31 cellular contexts compared by ENCODE assay signal in genomic region chr17:55120651-55121050, GRCh38.
"Had no signal": no experiment of that assay in that cellular context is flagged by ENCODE, and none has a peak within 500 bp of the region (broad histone marks: within the 10 kb centered on the region; RNA-seq: fewer than 3 reads in every experiment).

No MANE protein-coding gene starts in this region.

- H3K27me3 Mint-ChIP-seq: naive B cell; naive thymus-derived CD8-positive, alpha-beta T cell; natural killer cell treated with Interleukin-12 subunit alpha and Interleukin-12 subunit beta and Interleukin-15 and Interleukin-18, amount 100 ng/mL, for 72 hours; progenitor cell of endocrine pancreas; stimulated activated naive B cell treated with anti-CD40 and anti-IgM and Interleukin-4, amounts not matched to agents 10 μg/mL and 1 μg/mL and 100 μg/mL, for 72 hours; stimulated activated naive CD8-positive, alpha-beta T cell treated with anti-CD3 and anti-CD28 coated beads, Interleukin-15, Interleukin-2, amounts not matched to agents 100 ng/mL and 50 ng/mL, for 24 hours had no signal

- H2AFZ ChIP-seq: parathyroid adenoma had no signal

- H3K9me3 Mint-ChIP-seq: naive B cell; naive thymus-derived CD8-positive, alpha-beta T cell; natural killer cell treated with Interleukin-12 subunit alpha and Interleukin-12 subunit beta and Interleukin-15 and Interleukin-18, amount 100 ng/mL, for 72 hours; nephron progenitor cell; neural crest cell; stimulated activated effector memory CD8-positive, alpha-beta T cell treated with anti-CD3 and anti-CD28 coated beads, Interleukin-12 subunit alpha, Interleukin-12 subunit beta, amount 100 ng/mL, for 72 hours; stimulated activated naive B cell treated with anti-CD40 and anti-IgM and Interleukin-4, amounts not matched to agents 10 μg/mL and 1 μg/mL and 100 μg/mL, for 72 hours; stimulated activated naive CD8-positive, alpha-beta T cell treated with anti-CD3 and anti-CD28 coated beads, Interleukin-15, Interleukin-2, amounts not matched to agents 100 ng/mL and 50 ng/mL, for 24 hours had no signal

- H3K27me3 ChIP-seq: neutrophil, ovary, right lobe of liver, sigmoid colon, suprapubic skin, testis, tibial nerve, upper lobe of left lung, vagina had no signal

- H3K9ac ChIP-seq: parathyroid adenoma had no signal

- H3K4me1 Mint-ChIP-seq: naive B cell; nephron progenitor cell; neural crest cell; stimulated activated naive B cell treated with anti-CD40 and anti-IgM and Interleukin-4, amounts not matched to agents 10 μg/mL and 1 μg/mL and 100 μg/mL, for 72 hours had no signal

- H3K9me3 ChIP-seq: neutrophil, ovary, psoas muscle, right lobe of liver, sigmoid colon, suprapubic skin, testis, tibial nerve, upper lobe of left lung, vagina had no signal

- H3K4me3 ChIP-seq: ovary, psoas muscle, right lobe of liver, sigmoid colon, suprapubic skin, testis, tibial nerve, upper lobe of left lung, vagina had no signal

- H3K4me3 Mint-ChIP-seq: naive B cell; naive thymus-derived CD8-positive, alpha-beta T cell; natural killer cell treated with Interleukin-12 subunit alpha and Interleukin-12 subunit beta and Interleukin-15 and Interleukin-18, amount 100 ng/mL, for 72 hours; nephron progenitor cell; neural crest cell; stimulated activated effector memory CD8-positive, alpha-beta T cell treated with anti-CD3 and anti-CD28 coated beads, Interleukin-12 subunit alpha, Interleukin-12 subunit beta, amount 100 ng/mL, for 72 hours; stimulated activated naive B cell treated with anti-CD40 and anti-IgM and Interleukin-4, amounts not matched to agents 10 μg/mL and 1 μg/mL and 100 μg/mL, for 72 hours; stimulated activated naive CD8-positive, alpha-beta T cell treated with anti-CD3 and anti-CD28 coated beads, Interleukin-15, Interleukin-2, amounts not matched to agents 100 ng/mL and 50 ng/mL, for 24 hours had no signal

- DNase-seq: naive B cell; naive thymus-derived CD8-positive, alpha-beta T cell; nephron progenitor cell; nucleus accumbens; ovary; posterior cingulate gyrus; psoas muscle; right cardiac atrium; right lobe of liver; sigmoid colon; small intestine; stimulated activated CD4-positive, alpha-beta T cell treated with anti-CD3 and anti-CD28 coated beads, Interleukin-15, amount 100 ng/mL, for 24 hours; stimulated activated CD4-positive, alpha-beta T cell treated with anti-CD3 and anti-CD28 coated beads, Interleukin-2, amount 100 ng/mL, for 24 hours; stimulated activated CD4-positive, alpha-beta T cell treated with anti-CD3 and anti-CD28 coated beads, Interleukin-2, amount 100 ng/mL, for 48 hours; stimulated activated CD4-positive, alpha-beta T cell treated with anti-CD3 and anti-CD28 coated beads, Interleukin-4, amount 100 ng/mL, for 24 hours; stimulated activated naive B cell treated with anti-CD40 and anti-IgM and Interleukin-4, amounts not matched to agents 10 μg/mL and 1 μg/mL and 100 μg/mL, for 72 hours; stimulated activated naive CD4-positive, alpha-beta T cell treated with Interleukin-2 at 50 U/mL for 16 hours; substantia nigra; testis; trophoblast cell; upper lobe of left lung had no signal

- H3K27ac ChIP-seq: neutrophil, ovary, parathyroid adenoma, psoas muscle, right lobe of liver, sigmoid colon, suprapubic skin, testis, tibial nerve, upper lobe of left lung, vagina had no signal

- H3K4me1 ChIP-seq: parathyroid adenoma, psoas muscle, suprapubic skin, testis, vagina had no signal

- H3K36me3 ChIP-seq: neutrophil, ovary, right lobe of liver, sigmoid colon, suprapubic skin, tibial nerve, upper lobe of left lung, vagina had no signal

- H3K36me3 Mint-ChIP-seq: naive B cell; natural killer cell treated with Interleukin-12 subunit alpha and Interleukin-12 subunit beta and Interleukin-15 and Interleukin-18, amount 100 ng/mL, for 72 hours; stimulated activated effector memory CD8-positive, alpha-beta T cell treated with anti-CD3 and anti-CD28 coated beads, Interleukin-12 subunit alpha, Interleukin-12 subunit beta, amount 100 ng/mL, for 72 hours; stimulated activated naive B cell treated with anti-CD40 and anti-IgM and Interleukin-4, amounts not matched to agents 10 μg/mL and 1 μg/mL and 100 μg/mL, for 72 hours had no signal

- ATAC-seq: naive thymus-derived CD8-positive, alpha-beta T cell; natural killer cell treated with Interleukin-12 subunit alpha and Interleukin-12 subunit beta and Interleukin-15 and Interleukin-18, amount 100 ng/mL, for 72 hours; psoas muscle; right cardiac atrium; right lobe of liver; stimulated activated effector memory CD8-positive, alpha-beta T cell treated with anti-CD3 and anti-CD28 coated beads, Interleukin-12 subunit alpha, Interleukin-12 subunit beta, amount 100 ng/mL, for 72 hours; stimulated activated naive B cell treated with anti-CD40 and anti-IgM and Interleukin-4, amounts not matched to agents 10 μg/mL and 1 μg/mL and 100 μg/mL, for 72 hours had no signal

- H3K27ac Mint-ChIP-seq: naive B cell; naive thymus-derived CD8-positive, alpha-beta T cell; natural killer cell treated with Interleukin-12 subunit alpha and Interleukin-12 subunit beta and Interleukin-15 and Interleukin-18, amount 100 ng/mL, for 72 hours; nephron progenitor cell; progenitor cell of endocrine pancreas; stimulated activated effector memory CD8-positive, alpha-beta T cell treated with anti-CD3 and anti-CD28 coated beads, Interleukin-12 subunit alpha, Interleukin-12 subunit beta, amount 100 ng/mL, for 72 hours; stimulated activated naive B cell treated with anti-CD40 and anti-IgM and Interleukin-4, amounts not matched to agents 10 μg/mL and 1 μg/mL and 100 μg/mL, for 72 hours; stimulated activated naive CD8-positive, alpha-beta T cell treated with anti-CD3 and anti-CD28 coated beads, Interleukin-15, Interleukin-2, amounts not matched to agents 100 ng/mL and 50 ng/mL, for 24 hours had no signal
